Comparison of ENCODE assay signal across 1 cellular context in genomic region chr1:24860841-24861240, GRCh38.
TF ChIP-seq lines count a peak whose summit lies in the region.

No MANE protein-coding gene starts in this region.

TF ChIP-seq in IMR-90, 13 proteins besides CTCF, POLR2A, EP300 and RAD21:
- TF ChIP-seq MAZ (IDR thresholded peaks at IDR 0.05; ENCODE audit: borderline replicate concordance, low read depth, low read length), result no peak
- TF ChIP-seq RFX5 (IDR thresholded peaks at IDR 0.05; ENCODE audit: low read depth, low read length), result no peak
- TF ChIP-seq NFE2L2 (IDR thresholded peaks at IDR 0.05; ENCODE audit: low read depth, low read length), result no peak
- TF ChIP-seq ELK1 (IDR thresholded peaks at IDR 0.05; ENCODE audit: borderline replicate concordance, low read depth, low read length), result no peak
- no peak for TF ChIP-seq CHD1 (IDR thresholded peaks at IDR 0.05; ENCODE audit: low read depth, low read length)
- no peak for TF ChIP-seq CEBPB (IDR thresholded peaks at IDR 0.05; ENCODE audit: low read depth, low read length)
- no peak for TF ChIP-seq SMC3 (IDR thresholded peaks at IDR 0.05; ENCODE audit: low read depth, low read length)
- TF ChIP-seq FOS (IDR thresholded peaks at IDR 0.05; ENCODE audit: low read depth, low read length), result no peak
- TF ChIP-seq RCOR1 (IDR thresholded peaks at IDR 0.05; ENCODE audit: insufficient replicate concordance, low read length), result no peak
- no peak for TF ChIP-seq MAFK (IDR thresholded peaks at IDR 0.05; ENCODE audit: low read depth, low read length)
- TF ChIP-seq MXI1 (IDR thresholded peaks at IDR 0.05; ENCODE audit: borderline replicate concordance, low read depth, low read length), result no peak
